12 cellular contexts compared by ENCODE assay signal in the genomic region with DNA sequence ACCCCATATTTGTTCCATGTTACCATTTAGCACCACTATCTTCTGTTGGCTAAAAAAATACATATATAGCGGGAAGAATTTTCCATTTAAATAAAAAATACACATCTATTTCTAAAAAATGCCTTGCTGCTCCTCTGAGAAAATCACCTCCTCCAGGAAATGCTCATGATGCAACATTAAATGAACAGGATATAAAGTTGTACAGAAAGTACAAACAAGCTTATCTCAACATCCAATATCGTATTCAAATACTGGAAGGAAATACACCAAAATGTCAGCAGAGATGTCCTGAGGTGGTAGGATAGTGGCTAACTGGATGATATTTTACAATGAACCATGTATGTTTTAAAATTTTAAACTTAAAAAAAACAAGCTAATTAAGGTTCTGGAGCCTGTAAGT. TPM values are rescaled to one million over a fixed set of nuclear protein-coding genes. Genes with fewer than 3 reads are reported as not detected.
A peak's percentile ranks its signal among the peaks of the same experiment; 100 is the strongest.
DNase-seq lines count a peak whose midpoint lies in the region; ATAC-seq, FAIRE-seq and TF ChIP-seq lines count a peak whose summit lies in the region.
"Had no signal": no experiment of that assay in that cellular context is flagged by ENCODE, and none has a peak within 500 bp of the region (broad histone marks: within the 10 kb centered on the region; RNA-seq: fewer than 3 reads in every experiment).

No MANE protein-coding gene starts in this region.

- H3K36me3 ChIP-seq in right lobe of liver, result no peaks in the 10 kb centered on the region
- peaks cover 2 to 11% of the 10 kb centered on the region in 2 experiments for H3K36me3 ChIP-seq in HepG2 (replicated peaks in 1 of 2; ENCODE audit: control insufficient read depth in 1 of 2, insufficient read depth in 2 of 2, low read length in 2 of 2)

- FAIRE-seq in HepG2 (lab: Jason Lieb, UNC), result no peak

- no peak overlapping the region for H3K4me3 ChIP-seq in right lobe of liver
- no peak overlapping the region for H3K4me3 ChIP-seq in HepG2 (replicated peaks in 1 of 3; ENCODE audit: insufficient read depth in 1 of 3, low read depth in 2 of 3, low read length in 3 of 3)

- no peaks in the 10 kb centered on the region for H3K27me3 Mint-ChIP-seq in activated CD8-positive, alpha-beta T cell treated with anti-CD3 and anti-CD28 coated beads, Interleukin-2, amount 10 ng/mL, durations not matched to agents 7 days and 5 days (ENCODE audit: low read depth)
- peaks cover 2 to 12% (median 5%) of the 10 kb centered on the region in 3 donors for H3K27me3 Mint-ChIP-seq in immature natural killer cell (ENCODE audit: low read depth in 3 of 3)

- H3K79me2 ChIP-seq in HepG2 (ENCODE audit: insufficient read depth, low read length), result peaks cover 78% of the 10 kb centered on the region

- no peak overlapping the region for H3K4me3 Mint-ChIP-seq in activated CD8-positive, alpha-beta T cell treated with anti-CD3 and anti-CD28 coated beads, Interleukin-2, amount 10 ng/mL, durations not matched to agents 7 days and 5 days
- H3K4me3 Mint-ChIP-seq in immature natural killer cell, result peak overlapping the region in 3 of 5 donors; percentile 6 to 57 (median 27)

- intact Hi-C loops in right lobe of liver (cut with DNase I) (no loop called here), HepG2 (cut with micrococcal nuclease; ENCODE audit: unreplicated experiment) (no loop called here)

- TF ChIP-seq POLR2A in right lobe of liver (IDR thresholded peaks at IDR 0.05), result no peak
- TF ChIP-seq POLR2A in HepG2 (IDR thresholded peaks at IDR 0.05; ENCODE audit: insufficient read depth in 1 of 2, low read depth in 2 of 2, low read length in 2 of 2), result no peak

- peaks cover 0 to 13% (median 2%) of the 10 kb centered on the region in 4 donors for H3K4me1 ChIP-seq in right lobe of liver
- H3K4me1 ChIP-seq in HepG2 (ENCODE audit: insufficient read depth, low read length), result no peaks in the 10 kb centered on the region

- DNase-seq in right lobe of liver (no peak), HepG2 (ENCODE audit: low spot score) (no peak), immature natural killer cell (no peak), SW 1271 (lab: John Stamatoyannopoulos, UW) (no peak), H4 (ENCODE audit: low spot score) (no peak)
- no peak for DNase-seq in activated CD8-positive, alpha-beta T cell treated with anti-CD3 and anti-CD28 coated beads, Interleukin-2, amount 10 ng/mL, durations not matched to agents 7 days and 5 days
- DNase-seq: activated CD4-positive, alpha-beta T cell treated with anti-CD3 and anti-CD28 coated beads, Interleukin-2, amount 50 U/mL, for 4 hours; amygdala; NCI-H2227 treated with DMSO at 0.1 percent for 48 hours; stimulated activated CD4-positive, alpha-beta T cell treated with anti-CD3 and anti-CD28 coated beads, Interleukin-1b, Interleukin-23, amount 100 ng/mL, for 48 hours had no signal

- no peak for TF ChIP-seq RAD21 in HepG2 (CRISPR knock-in tag; IDR thresholded peaks at IDR 0.05)

- TF ChIP-seq CTCF in right lobe of liver (IDR thresholded peaks at IDR 0.05) (no peak), HepG2 (CRISPR knock-in tag; IDR thresholded peaks at IDR 0.05) (no peak)

- H2AFZ ChIP-seq in HepG2 (ENCODE audit: low read length), result no peak overlapping the region

- BruUV-seq in HepG2 (replicated peaks; lab: Mats Ljungman, UMichigan), result no TSS peak

- H3K4me2 ChIP-seq in HepG2 (ENCODE audit: low read depth, low read length), result no peak overlapping the region

- peak; percentile 32 to 63 (median 48) for ATAC-seq in right lobe of liver
- no peak for ATAC-seq in HepG2
- no peak for ATAC-seq in activated CD8-positive, alpha-beta T cell treated with anti-CD3 and anti-CD28 coated beads, Interleukin-2, amount 10 ng/mL, durations not matched to agents 7 days and 5 days
- ATAC-seq in HG03469 (IDR thresholded peaks at IDR 0.05; ENCODE audit: unreplicated experiment), result no peak
- no peak for ATAC-seq in HG03175 (IDR thresholded peaks at IDR 0.05; ENCODE audit: unreplicated experiment)

- H3K9me3 ChIP-seq in right lobe of liver (no peaks in the 10 kb centered on the region), HepG2 (ENCODE audit: low read length) (no peaks in the 10 kb centered on the region)

- peaks cover 54% of the 10 kb centered on the region for H3K4me1 Mint-ChIP-seq in activated CD8-positive, alpha-beta T cell treated with anti-CD3 and anti-CD28 coated beads, Interleukin-2, amount 10 ng/mL, durations not matched to agents 7 days and 5 days (ENCODE audit: low read depth)
- peaks cover 70 to 87% of the 10 kb centered on the region in 2 donors for H3K4me1 Mint-ChIP-seq in immature natural killer cell

- H3K27me3 ChIP-seq in right lobe of liver, result no peaks in the 10 kb centered on the region
- H3K27me3 ChIP-seq in HepG2 (ENCODE audit: control insufficient read depth in 1 of 2, insufficient read depth in 2 of 2, low read length in 2 of 2), result no peaks in the 10 kb centered on the region

- peak overlapping the region; percentile 17 for H3K27ac Mint-ChIP-seq in activated CD8-positive, alpha-beta T cell treated with anti-CD3 and anti-CD28 coated beads, Interleukin-2, amount 10 ng/mL, durations not matched to agents 7 days and 5 days
- H3K27ac Mint-ChIP-seq in immature natural killer cell, result peak overlapping the region; percentile 76 to 91 (median 83)

- CTCF ChIA-PET in HepG2 (lab: Yijun Ruan, JAX; ENCODE audit: low intra/inter-chr PET ratio, low total read pairs), result no interaction called here
- CTCF ChIA-PET in activated CD8-positive, alpha-beta T cell treated with anti-CD3 and anti-CD28 coated beads, Interleukin-2, amount 10 ng/mL, durations not matched to agents 7 days and 5 days (lab: Charles Lee), result interaction anchor here (0.7 to 3.2 kb wide), 7 partner anchors 12 to 160 kb away, joined by 3 to 11 read pairs (median 3); a partner anchor contains a TSS

- 43% methylated on average over 2 of the region's 2 CpGs for WGBS in right lobe of liver (ENCODE audit: insufficient coverage, low coverage, low lambda C conversion rate, missing lambda C conversion rate)
- WGBS in HepG2 (ENCODE audit: low lambda C conversion rate), result 100% methylated on average over 2 of the region's 2 CpGs

- peaks cover 47% of the 10 kb centered on the region for H3K36me3 Mint-ChIP-seq in activated CD8-positive, alpha-beta T cell treated with anti-CD3 and anti-CD28 coated beads, Interleukin-2, amount 10 ng/mL, durations not matched to agents 7 days and 5 days (ENCODE audit: low read depth)
- H3K36me3 Mint-ChIP-seq in immature natural killer cell, result peaks cover 0 to 4% (median 0%) of the 10 kb centered on the region in 3 donors

- no peaks in the 10 kb centered on the region for H3K9me3 Mint-ChIP-seq in activated CD8-positive, alpha-beta T cell treated with anti-CD3 and anti-CD28 coated beads, Interleukin-2, amount 10 ng/mL, durations not matched to agents 7 days and 5 days (ENCODE audit: insufficient read depth)
- no peaks in the 10 kb centered on the region for H3K9me3 Mint-ChIP-seq in immature natural killer cell

- no peaks in the 10 kb centered on the region for H4K20me1 ChIP-seq in HepG2 (ENCODE audit: insufficient read depth, low read length)

- H3K27ac ChIP-seq in right lobe of liver (no peak overlapping the region), HepG2 (ENCODE audit: extremely low read length, insufficient read depth, low read length) (no peak overlapping the region)

- POLR2A ChIA-PET in HepG2 (lab: Yijun Ruan, JAX), result interaction anchor here (0.7 to 1.0 kb wide), 2 partner anchors 21 to 22 kb away, joined by 3 to 5 read pairs; a partner anchor contains a TSS
- POLR2A ChIA-PET in activated CD8-positive, alpha-beta T cell treated with anti-CD3 and anti-CD28 coated beads, Interleukin-2, amount 10 ng/mL, durations not matched to agents 7 days and 5 days (lab: Charles Lee), result interaction anchor here (0.7 to 2.4 kb wide), 5 partner anchors 14 to 73 kb away, joined by 3 to 11 read pairs (median 4); a partner anchor contains a TSS

- in situ Hi-C loops in HepG2 (cut with HindIII; ENCODE audit: extremely low pct_ligation_motif_present, low pct_unique_long_range_greater_than_20kb), result no loop called here

- TF ChIP-seq EP300 in HepG2 (IDR thresholded peaks at IDR 0.05; ENCODE audit: low read depth in 2 of 2, low read length in 2 of 2) (no peak), HepG2 (CRISPR knock-in tag; IDR thresholded peaks at IDR 0.05; ENCODE audit: borderline replicate concordance) (no peak)

- no peak overlapping the region for H3K9ac ChIP-seq in HepG2 (ENCODE audit: insufficient read depth, low read depth, low read length)

TF ChIP-seq in HepG2, 621 proteins besides CTCF, POLR2A, EP300 and RAD21 (continues in another document):
- TF ChIP-seq ZNF30 (CRISPR knock-in tag; IDR thresholded peaks at IDR 0.05) (no peak), ZNF34 (CRISPR knock-in tag; IDR thresholded peaks at IDR 0.05; ENCODE audit: borderline replicate concordance) (no peak), XRCC5 (optimal IDR thresholded peaks at IDR 0.05; ENCODE audit: low read length) (no peak)

RNA-seq across cellular contexts. Expression of a gene that starts 21.3 kb away (rescaled TPM):
- total RNA-seq in right lobe of liver, result 10 to 100 TPM; 10.7 to 70.6 (median 23.4) TPM
- total RNA-seq in HepG2 (2016; rRNA removed; fragmentation: Illumina TruSeq; extraction: Trizol), result 22.9 and 45.8 TPM in 2 replicates
- total RNA-seq in HepG2 (2016; cell fraction: cytosol; rRNA removed; fragmentation: Illumina TruSeq; extraction: Trizol; ENCODE audit: low read depth), result 8.3 and 10.6 TPM in 2 replicates
- 22.8 and 43.0 TPM in 2 replicates for total RNA-seq in HepG2 (2016; cell fraction: insoluble cytoplasmic fraction; rRNA removed; fragmentation: Illumina TruSeq; extraction: Trizol)
- 30.7 and 34.7 TPM in 2 replicates for total RNA-seq in HepG2 (2016; cell fraction: membrane; rRNA removed; fragmentation: Illumina TruSeq; extraction: Trizol)
- total RNA-seq in HepG2 (2016; cell fraction: nucleus; rRNA removed; fragmentation: Illumina TruSeq; extraction: Trizol), result 21.1 and 24.0 TPM in 2 replicates
- polyA plus RNA-seq in HepG2 (2011; rRNA removed), result 23.7 and 31.0 TPM in 2 replicates
- polyA plus RNA-seq in HepG2 (2011; cell fraction: cytosol; rRNA removed), result 13.2 and 21.5 TPM in 2 replicates
- polyA plus RNA-seq in HepG2 (2011; cell fraction: nucleus; rRNA removed), result 10.2 and 12.4 TPM in 2 replicates
- 26.8 and 27.3 TPM in 2 replicates for polyA plus RNA-seq in HepG2 (2012)
- polyA plus RNA-seq in HepG2 (2016; cell fraction: cytosol; fragmentation: Illumina TruSeq; extraction: Trizol; ENCODE audit: low read depth), result 3.4 and 3.6 TPM in 2 replicates
- 41.0 and 43.8 TPM in 2 replicates for polyA plus RNA-seq in HepG2 (2016; cell fraction: insoluble cytoplasmic fraction; fragmentation: Illumina TruSeq; extraction: Trizol; ENCODE audit: low read depth)
- polyA plus RNA-seq in HepG2 (2016; cell fraction: membrane; fragmentation: Illumina TruSeq; extraction: Trizol; ENCODE audit: low read depth), result 18.5 and 20.3 TPM in 2 replicates
- polyA plus RNA-seq in HepG2 (2016; cell fraction: nucleus; fragmentation: Illumina TruSeq; extraction: Trizol; ENCODE audit: insufficient read depth, low read depth), result 24.4 and 25.6 TPM in 2 replicates
- polyA minus RNA-seq in HepG2 (2011; rRNA and poly(A)+ RNA removed; ENCODE audit: low replicate concordance), result 21.9 and 29.7 TPM in 2 replicates
- polyA minus RNA-seq in HepG2 (2011; cell fraction: cytosol; rRNA and poly(A)+ RNA removed), result 37.8 and 38.8 TPM in 2 replicates
- polyA minus RNA-seq in HepG2 (2011; cell fraction: nucleus; rRNA and poly(A)+ RNA removed), result 37.3 and 39.9 TPM in 2 replicates
- 10 to 100 TPM; 67.7 to 73.1 TPM for total RNA-seq in activated CD8-positive, alpha-beta T cell treated with anti-CD3 and anti-CD28 coated beads, Interleukin-2, amount 10 ng/mL, durations not matched to agents 7 days and 5 days
- polyA plus RNA-seq in immature natural killer cell, result 10 to 100 TPM; 40.0 to 58.3 (median 51.7) TPM
- 48.0 and 62.1 TPM in 2 replicates for total RNA-seq in H4 (2014; rRNA removed; shearing (Covaris generic))

Comparison
In these comparisons a context has a peak if more than half of its experiments do, and no peak if none do; other contexts are left out.
1. ATAC-seq: peak in right lobe of liver (4 of 4); none in HepG2 (single experiment), activated CD8-positive, alpha-beta T cell treated with anti-CD3 and anti-CD28 coated beads, Interleukin-2, amount 10 ng/mL, durations not matched to agents 7 days and 5 days (single experiment), HG03469 (single experiment) and HG03175 (single experiment).